ENCODE assay signal across 8 cellular contexts in the genomic region with DNA sequence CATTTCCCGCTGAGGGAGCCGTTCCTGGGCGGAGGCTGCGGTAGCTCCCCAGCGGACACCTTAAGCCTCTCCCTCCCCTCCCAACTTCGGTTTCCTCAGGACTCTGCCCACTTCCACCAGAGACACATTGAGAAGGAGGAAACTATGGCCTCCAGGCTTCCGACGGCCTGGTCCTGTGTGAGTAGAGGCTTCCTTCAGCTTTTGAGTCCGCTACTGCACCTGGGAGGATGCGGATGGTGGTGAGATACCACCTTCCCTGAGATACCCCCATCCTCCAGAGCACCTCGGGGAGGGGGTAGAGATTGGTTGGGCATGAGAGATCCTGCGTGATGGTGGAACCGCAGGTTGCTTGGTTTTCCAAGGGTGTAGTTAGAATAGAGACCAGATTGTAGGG. TPM values are rescaled to one million over a fixed set of nuclear protein-coding genes. Genes with fewer than 3 reads are reported as not detected.
DNase-seq lines count a peak whose midpoint lies in the region; TF ChIP-seq lines count a peak whose summit lies in the region.

No MANE protein-coding gene starts in this region.

- peak overlapping the region; percentile 86 to 97 (median 92) for H3K4me3 Mint-ChIP-seq in CD4-positive, alpha-beta memory T cell
- H3K4me3 Mint-ChIP-seq in nephron: peak overlapping the region; percentile 94 to 99 (median 96)

- no peak for DNase-seq in CD4-positive, alpha-beta memory T cell
- no peak for DNase-seq in colonic mucosa
- no peak for DNase-seq in NCI-H2107 (lab: John Stamatoyannopoulos, UW)
- DNase-seq in occipital lobe (lab: John Stamatoyannopoulos, UW): no peak
- no peak for DNase-seq in NCI-H2196 treated with DMSO at 0.1 percent for 48 hours (lab: John Stamatoyannopoulos, UW; ENCODE audit: unreplicated experiment)
- no peak for DNase-seq in medulla oblongata (ENCODE audit: extremely low spot score)

- H3K9ac ChIP-seq in Loucy (ENCODE audit: low read depth, low read length, poor library complexity, severe bottlenecking): peak overlapping the region; percentile 96
- H3K9ac ChIP-seq in colonic mucosa (ENCODE audit: low read depth in 2 of 2, low read length in 2 of 2): peak overlapping the region; percentile 81 to 88

- intact Hi-C loops in CD4-positive, alpha-beta memory T cell (cut with micrococcal nuclease): loop anchor here (1.0 to 5.0 kb wide), 12 partner anchors 29 to 657 kb away; partner anchors contain the start of genes ERVK3-1, ZNF324, ZNF544 and ZNF549
- intact Hi-C loops in colonic mucosa (cut with DNase I): no loop called here

- peaks cover 61 to 63% of the 10 kb centered on the region in 2 donors for H3K36me3 Mint-ChIP-seq in CD4-positive, alpha-beta memory T cell
- H3K36me3 Mint-ChIP-seq in nephron (ENCODE audit: low read depth): peaks cover 93% of the 10 kb centered on the region

- H3K36me3 ChIP-seq in CD4-positive, alpha-beta memory T cell (ENCODE audit: insufficient read depth, low read length): peaks cover 23% of the 10 kb centered on the region
- H3K36me3 ChIP-seq in Loucy (ENCODE audit: insufficient read depth, low read length): peaks cover 23% of the 10 kb centered on the region; the same call in 1 of the 2 replicates
- H3K36me3 ChIP-seq in colonic mucosa: no peaks in the 10 kb centered on the region

- peak overlapping the region; percentile 97 to 99 (median 99) for H3K27ac Mint-ChIP-seq in CD4-positive, alpha-beta memory T cell
- peak overlapping the region; percentile 95 to 100 (median 98) for H3K27ac Mint-ChIP-seq in nephron

- peaks cover 29% of the 10 kb centered on the region for H3K79me2 ChIP-seq in Loucy (ENCODE audit: insufficient read depth, low read length)

- CTCF ChIA-PET in CD4-positive, alpha-beta memory T cell (lab: Charles Lee; ENCODE audit: partially characterized antibody): interaction anchor here (1.0 kb wide), 1 partner anchor 864 kb away, joined by 3 read pairs; the partner anchor contains the start of gene ZNF543

- H3K4me2 ChIP-seq in Loucy (ENCODE audit: low read depth, low read length, poor library complexity, severe bottlenecking): peak overlapping the region; percentile 80

- H3K27me3 Mint-ChIP-seq in CD4-positive, alpha-beta memory T cell: no peaks in the 10 kb centered on the region
- H3K27me3 Mint-ChIP-seq in nephron (ENCODE audit: low read depth): no peaks in the 10 kb centered on the region

- H4K20me1 ChIP-seq in Loucy (ENCODE audit: insufficient read depth, low read length, poor library complexity, severe bottlenecking): no peaks in the 10 kb centered on the region

- peaks cover 20 to 42% of the 10 kb centered on the region in 2 donors for H3K9me3 ChIP-seq in CD4-positive, alpha-beta memory T cell (ENCODE audit: control insufficient read depth in 1 of 2, low read length in 2 of 2)
- H3K9me3 ChIP-seq in Loucy (ENCODE audit: insufficient read depth, low read depth, low read length) (peaks cover 19% of the 10 kb centered on the region; the same call in 1 of the 2 replicates), colonic mucosa (peaks cover 18% of the 10 kb centered on the region)

- H3K27ac ChIP-seq in CD4-positive, alpha-beta memory T cell (ENCODE audit: low read depth, low read length): peak overlapping the region; percentile 97
- H3K27ac ChIP-seq in colonic mucosa: peak overlapping the region; percentile 98

- H3K4me1 ChIP-seq in CD4-positive, alpha-beta memory T cell (ENCODE audit: insufficient read depth, low read length): peaks cover 20% of the 10 kb centered on the region
- H3K4me1 ChIP-seq in Loucy (ENCODE audit: insufficient read depth, low read length, poor library complexity, severe bottlenecking): peaks cover 7% of the 10 kb centered on the region
- no peaks in the 10 kb centered on the region for H3K4me1 ChIP-seq in colonic mucosa

- TF ChIP-seq CTCF in Loucy (conservative IDR thresholded peaks at IDR 0.05; ENCODE audit: low read length): no peak
- TF ChIP-seq CTCF in colonic mucosa (IDR thresholded peaks at IDR 0.05): no peak
- TF ChIP-seq CTCF in nephron (IDR thresholded peaks at IDR 0.05; ENCODE audit: unreplicated experiment in 3 of 3): no peak

- peak overlapping the region; percentile 78 for H2AFZ ChIP-seq in Loucy (ENCODE audit: low read length)

- H3K4me3 ChIP-seq in CD4-positive, alpha-beta memory T cell (ENCODE audit: low read length in 2 of 2): peak overlapping the region; percentile 97 to 100
- H3K4me3 ChIP-seq in Loucy (ENCODE audit: low read length, poor library complexity, severe bottlenecking): peak overlapping the region; percentile 96
- peak overlapping the region; percentile 80 for H3K4me3 ChIP-seq in colonic mucosa

- no peaks in the 10 kb centered on the region for H3K27me3 ChIP-seq in CD4-positive, alpha-beta memory T cell (ENCODE audit: insufficient read depth, low read length)
- H3K27me3 ChIP-seq in Loucy (ENCODE audit: insufficient read depth, low read length, poor library complexity, severe bottlenecking) (no peaks in the 10 kb centered on the region), colonic mucosa (no peaks in the 10 kb centered on the region)

- H3F3A ChIP-seq in Loucy (ENCODE audit: low read depth): peaks cover 5% of the 10 kb centered on the region; the same call in 1 of the 2 replicates

- peaks cover 0 to 90% (median 73%) of the 10 kb centered on the region in 8 donors for H3K9me3 Mint-ChIP-seq in CD4-positive, alpha-beta memory T cell
- H3K9me3 Mint-ChIP-seq in nephron: peaks cover 69% of the 10 kb centered on the region

- peaks cover 12 to 25% (median 18%) of the 10 kb centered on the region in 4 donors for H3K4me1 Mint-ChIP-seq in CD4-positive, alpha-beta memory T cell
- no peaks in the 10 kb centered on the region for H3K4me1 Mint-ChIP-seq in nephron

- no peaks in the 10 kb centered on the region for H3K9me2 ChIP-seq in Loucy (replicated peaks; ENCODE audit: low read depth, low read length)

- POLR2A ChIA-PET in CD4-positive, alpha-beta memory T cell (lab: Charles Lee; ENCODE audit: partially characterized antibody): interaction anchor here (0.7 to 3.7 kb wide), 33 partner anchors 9 to 993 kb away, joined by 3 to 28 read pairs (median 7); partner anchors contain the start of genes CHMP2A, ERVK3-1, RPS5 and ZBTB45

RNA-seq across cellular contexts. Expression of gene ZNF274, which starts 1.0 kb away (rescaled TPM):
- 10 to 100 TPM; 76.5 to 77.1 TPM for total RNA-seq in CD4-positive, alpha-beta memory T cell
- polyA plus RNA-seq in CD4-positive, alpha-beta memory T cell: 10 to 100 TPM; 26.8 to 35.2 TPM
- total RNA-seq in colonic mucosa (10 to 100 TPM; 16.3 to 17.1 TPM), occipital lobe (25.1 TPM)

RNA-seq across cellular contexts. Expression of gene ZNF329, which starts 33.2 kb away (rescaled TPM):
- 10 to 100 TPM; 14.2 to 17.4 TPM for total RNA-seq in CD4-positive, alpha-beta memory T cell
- 1 to 10 TPM; 2.9 to 8.0 TPM for polyA plus RNA-seq in CD4-positive, alpha-beta memory T cell
- 1 to 10 TPM; 3.9 to 5.9 TPM for total RNA-seq in colonic mucosa
- total RNA-seq in occipital lobe: 28.4 TPM

RNA-seq across cellular contexts. Expression of gene ZNF544, which starts 44.9 kb away (rescaled TPM):
- total RNA-seq in CD4-positive, alpha-beta memory T cell: 10 to 100 TPM; 63.3 to 67.6 TPM
- 10 to 100 TPM; 13.7 to 23.0 TPM for polyA plus RNA-seq in CD4-positive, alpha-beta memory T cell
- 10 to 100 TPM; 17.2 to 29.6 TPM for total RNA-seq in colonic mucosa
- 63.8 TPM for total RNA-seq in occipital lobe
